In genomic region chr9:33139421-33140228, GRCh38 we compare ENCODE assay signal across 10 cellular contexts. TPM values are rescaled to one million over a fixed set of nuclear protein-coding genes. Genes with fewer than 3 reads are reported as not detected.
DNase-seq lines count a peak whose midpoint lies in the region; ATAC-seq and TF ChIP-seq lines count a peak whose summit lies in the region.
"Had no signal": no experiment of that assay in that cellular context is flagged by ENCODE, and none has a peak within 500 bp of the region (broad histone marks: within the 10 kb centered on the region; RNA-seq: fewer than 3 reads in every experiment).

No MANE protein-coding gene starts in this region.

- CTCF ChIA-PET in activated CD4-positive, alpha-beta memory T cell treated with anti-CD3 and anti-CD28 coated beads, Interleukin-2, amount 10 ng/mL, durations not matched to agents 7 days and 5 days (lab: Charles Lee): interaction anchor here (1.9 kb wide), 1 partner anchor 9 kb away, joined by 4 read pairs; no protein-coding TSS in a partner anchor

- H3K9ac ChIP-seq in skeletal muscle satellite cell (ENCODE audit: low read depth, low read length): no peak overlapping the region

- no peaks in the 10 kb centered on the region for H3K9me3 Mint-ChIP-seq in activated CD4-positive, alpha-beta memory T cell treated with anti-CD3 and anti-CD28 coated beads, Interleukin-2, amount 10 ng/mL, durations not matched to agents 7 days and 5 days

- H3K27ac Mint-ChIP-seq in activated CD4-positive, alpha-beta memory T cell treated with anti-CD3 and anti-CD28 coated beads, Interleukin-2, amount 10 ng/mL, durations not matched to agents 7 days and 5 days: peak overlapping the region; percentile 8

- no peaks in the 10 kb centered on the region for H3K9me2 ChIP-seq in hepatocyte (replicated peaks; ENCODE audit: insufficient read depth)

- peaks cover 87% of the 10 kb centered on the region for H4K20me1 ChIP-seq in hepatocyte (ENCODE audit: insufficient read depth, poor library complexity, severe bottlenecking)

- TF ChIP-seq CTCF in hepatocyte (IDR thresholded peaks at IDR 0.05; ENCODE audit: poor library complexity): no peak

- 56% methylated on average over 18 of the region's 18 CpGs for WGBS in hepatocyte (ENCODE audit: low lambda C conversion rate, missing lambda C conversion rate)

- POLR2A ChIA-PET in activated CD4-positive, alpha-beta memory T cell treated with anti-CD3 and anti-CD28 coated beads, Interleukin-2, amount 10 ng/mL, durations not matched to agents 7 days and 5 days (lab: Charles Lee): interaction anchor here (1.4 to 7.9 kb wide), 3 partner anchors 9 to 56 kb away, joined by 3 to 115 read pairs (median 4); partner anchors contain the start of gene B4GALT1

- H3K4me1 Mint-ChIP-seq in activated CD4-positive, alpha-beta memory T cell treated with anti-CD3 and anti-CD28 coated beads, Interleukin-2, amount 10 ng/mL, durations not matched to agents 7 days and 5 days: peaks cover 87% of the 10 kb centered on the region

- peak overlapping the region; percentile 72 for H3K27ac ChIP-seq in hepatocyte
- H3K27ac ChIP-seq: PC-9 had no signal

- H3K4me3 Mint-ChIP-seq in activated CD4-positive, alpha-beta memory T cell treated with anti-CD3 and anti-CD28 coated beads, Interleukin-2, amount 10 ng/mL, durations not matched to agents 7 days and 5 days: no peak overlapping the region

- peak overlapping the region; percentile 56 for H3K4me2 ChIP-seq in hepatocyte
- H3K4me2 ChIP-seq in skeletal muscle satellite cell (ENCODE audit: low read length): peak overlapping the region; percentile 33
- H3K4me2 ChIP-seq: A549, PC-9 had no signal

- H3K27me3 ChIP-seq in hepatocyte (no peaks in the 10 kb centered on the region), skeletal muscle satellite cell (ENCODE audit: control insufficient read depth, insufficient read depth, low read length) (no peaks in the 10 kb centered on the region)

- H3K4me3 ChIP-seq in hepatocyte (no peak overlapping the region), skeletal muscle satellite cell (ENCODE audit: low read length) (no peak overlapping the region)
- H3K4me3 ChIP-seq: A549, PC-9 had no signal

- peaks cover 64% of the 10 kb centered on the region for H3K4me1 ChIP-seq in hepatocyte (ENCODE audit: insufficient read depth)
- peaks cover 32% of the 10 kb centered on the region for H3K4me1 ChIP-seq in skeletal muscle satellite cell (ENCODE audit: control insufficient read depth, insufficient read depth, low read length)

- H3K9me3 ChIP-seq in hepatocyte (ENCODE audit: low read depth) (no peaks in the 10 kb centered on the region), skeletal muscle satellite cell (replicated peaks; ENCODE audit: low read length) (no peaks in the 10 kb centered on the region)
- H3K9me3 ChIP-seq: A549 had no signal

- H3K36me3 ChIP-seq in hepatocyte (replicated peaks; ENCODE audit: insufficient read depth, low read depth) (no peaks in the 10 kb centered on the region), skeletal muscle satellite cell (ENCODE audit: insufficient read depth, low read length) (peaks cover 5% of the 10 kb centered on the region)

- ATAC-seq in GM19455 (IDR thresholded peaks at IDR 0.05; ENCODE audit: unreplicated experiment) (no peak), HG03175 (IDR thresholded peaks at IDR 0.05; ENCODE audit: unreplicated experiment) (no peak), GM19351 (IDR thresholded peaks at IDR 0.05; ENCODE audit: unreplicated experiment) (no peak)

- no peak overlapping the region for H2AFZ ChIP-seq in hepatocyte
- H2AFZ ChIP-seq: PC-9 had no signal

- no peaks in the 10 kb centered on the region for H3K27me3 Mint-ChIP-seq in activated CD4-positive, alpha-beta memory T cell treated with anti-CD3 and anti-CD28 coated beads, Interleukin-2, amount 10 ng/mL, durations not matched to agents 7 days and 5 days

- peak; percentile 50 for DNase-seq in NCI-H2029 (lab: John Stamatoyannopoulos, UW)
- no peak for DNase-seq in NCI-H2029 treated with DMSO at 0.1 percent for 48 hours (lab: John Stamatoyannopoulos, UW)
- no peak for DNase-seq in activated CD4-positive, alpha-beta memory T cell treated with anti-CD3 and anti-CD28 coated beads, Interleukin-2, amount 10 ng/mL, durations not matched to agents 7 days and 5 days
- peak; percentile 68 for DNase-seq in hepatocyte (ENCODE audit: low spot score)

- peaks cover 40% of the 10 kb centered on the region for H3K36me3 Mint-ChIP-seq in activated CD4-positive, alpha-beta memory T cell treated with anti-CD3 and anti-CD28 coated beads, Interleukin-2, amount 10 ng/mL, durations not matched to agents 7 days and 5 days (ENCODE audit: low read depth)

- H3K79me2 ChIP-seq in hepatocyte: peaks cover 98% of the 10 kb centered on the region

RNA-seq across cellular contexts. Expression of gene B4GALT1, which starts 27.5 kb away (rescaled TPM):
- total RNA-seq in activated CD4-positive, alpha-beta memory T cell treated with anti-CD3 and anti-CD28 coated beads, Interleukin-2, amount 10 ng/mL, durations not matched to agents 7 days and 5 days: 10 to 100 TPM; 69.2 to 70.8 TPM
- total RNA-seq in hepatocyte: 76.3 and 78.3 TPM in 2 replicates
- 45.6 and 63.9 TPM in 2 replicates for polyA plus RNA-seq in hepatocyte
- 21.8 and 29.7 TPM in 2 replicates for total RNA-seq in skeletal muscle satellite cell (2012; rRNA removed)

Comparison
In these comparisons a context has a peak if more than half of its experiments do, and no peak if none do; other contexts are left out.
1. DNase-seq: peak in NCI-H2029 (single experiment) and hepatocyte (single experiment); none in NCI-H2029 treated with DMSO at 0.1 percent for 48 hours (single experiment) and activated CD4-positive, alpha-beta memory T cell treated with anti-CD3 and anti-CD28 coated beads, Interleukin-2, amount 10 ng/mL, durations not matched to agents 7 days and 5 days (single experiment).